Comparison of ENCODE assay signal across 1 cellular context in genomic region chr1:220717800-220718640, GRCh38.
TF ChIP-seq lines count a peak whose summit lies in the region.

No MANE protein-coding gene starts in this region.

TF ChIP-seq in HepG2, 621 proteins besides CTCF, POLR2A, EP300 and RAD21:
- TF ChIP-seq CBFB (CRISPR knock-in tag; IDR thresholded peaks at IDR 0.05): no peak
- no peak for TF ChIP-seq NFYC (CRISPR knock-in tag; IDR thresholded peaks at IDR 0.05)
- TF ChIP-seq NR0B2 (CRISPR knock-in tag; IDR thresholded peaks at IDR 0.05): no peak
- no peak for TF ChIP-seq RFX5 (IDR thresholded peaks at IDR 0.05; ENCODE audit: low read depth, low read length)
- TF ChIP-seq ZNF317 (CRISPR knock-in tag; IDR thresholded peaks at IDR 0.05): no peak
- no peak for TF ChIP-seq CBX1 (IDR thresholded peaks at IDR 0.05; ENCODE audit: low read depth)
- no peak for TF ChIP-seq USF2 (IDR thresholded peaks at IDR 0.05; ENCODE audit: low read depth, low read length)
- no peak for TF ChIP-seq USF2 (CRISPR knock-in tag; IDR thresholded peaks at IDR 0.05; ENCODE audit: borderline replicate concordance)
- no peak for TF ChIP-seq RFX1 (IDR thresholded peaks at IDR 0.05)
- TF ChIP-seq TFAP4 (IDR thresholded peaks at IDR 0.05; ENCODE audit: borderline replicate concordance, low read depth): no peak
- no peak for TF ChIP-seq ZNF333 (CRISPR knock-in tag; IDR thresholded peaks at IDR 0.05; ENCODE audit: borderline replicate concordance)
- TF ChIP-seq ERF (CRISPR knock-in tag; IDR thresholded peaks at IDR 0.05): no peak
- TF ChIP-seq FIP1L1 (IDR thresholded peaks at IDR 0.05; ENCODE audit: borderline replicate concordance, insufficient read depth, low read depth, low read length): no peak
- TF ChIP-seq, protein P1, sequence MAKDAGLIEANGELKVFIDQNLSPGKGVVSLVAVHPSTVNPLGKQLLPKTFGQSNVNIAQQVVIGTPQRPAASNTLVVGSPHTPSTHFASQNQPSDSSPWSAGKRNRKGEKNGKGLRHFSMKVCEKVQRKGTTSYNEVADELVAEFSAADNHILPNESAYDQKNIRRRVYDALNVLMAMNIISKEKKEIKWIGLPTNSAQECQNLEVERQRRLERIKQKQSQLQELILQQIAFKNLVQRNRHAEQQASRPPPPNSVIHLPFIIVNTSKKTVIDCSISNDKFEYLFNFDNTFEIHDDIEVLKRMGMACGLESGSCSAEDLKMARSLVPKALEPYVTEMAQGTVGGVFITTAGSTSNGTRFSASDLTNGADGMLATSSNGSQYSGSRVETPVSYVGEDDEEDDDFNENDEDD (CRISPR knock-in tag; IDR thresholded peaks at IDR 0.05; ENCODE audit: borderline replicate concordance): no peak
- TF ChIP-seq E2F2 (CRISPR knock-in tag; IDR thresholded peaks at IDR 0.05; ENCODE audit: borderline replicate concordance): no peak
